In genomic region chr18:59916746-59917145, GRCh38 we compare ENCODE assay signal across 1 cellular context.
TF ChIP-seq lines count a peak whose summit lies in the region.

No MANE protein-coding gene starts in this region.

TF ChIP-seq in GM12878, 131 proteins besides CTCF, POLR2A, EP300 and RAD21:
- TF ChIP-seq CEBPB (IDR thresholded peaks at IDR 0.05; ENCODE audit: borderline replicate concordance in 1 of 2, low read depth in 2 of 2, low read length in 2 of 2) = no peak
